Comparison of ENCODE assay signal across 21 cellular contexts in genomic region chr4:41232406-41232805, GRCh38. TPM values are rescaled to one million over a fixed set of nuclear protein-coding genes. Genes with fewer than 3 reads are reported as not detected.
DNase-seq lines count a peak whose midpoint lies in the region; ATAC-seq and TF ChIP-seq lines count a peak whose summit lies in the region.
"Had no signal": no experiment of that assay in that cellular context is flagged by ENCODE, and none has a peak within 500 bp of the region (broad histone marks: within the 10 kb centered on the region; RNA-seq: fewer than 3 reads in every experiment).

No MANE protein-coding gene starts in this region.

- H3F3A ChIP-seq in Loucy (ENCODE audit: low read depth): no peaks in the 10 kb centered on the region

- no peak overlapping the region for H3K4me2 ChIP-seq in Loucy (ENCODE audit: low read depth, low read length, poor library complexity, severe bottlenecking)
- H3K4me2 ChIP-seq: SK-N-SH had no signal

- H3K4me1 Mint-ChIP-seq in effector memory CD8-positive, alpha-beta T cell (ENCODE audit: low read depth in 2 of 2): no peaks in the 10 kb centered on the region

- H3K4me1 ChIP-seq in Loucy (ENCODE audit: insufficient read depth, low read length, poor library complexity, severe bottlenecking): no peaks in the 10 kb centered on the region
- H3K4me1 ChIP-seq: ascending aorta, transverse colon had no signal

- no peaks in the 10 kb centered on the region for H3K36me3 Mint-ChIP-seq in effector memory CD8-positive, alpha-beta T cell (ENCODE audit: insufficient read depth)

- no peak overlapping the region for H3K4me3 Mint-ChIP-seq in effector memory CD8-positive, alpha-beta T cell
- H3K4me3 Mint-ChIP-seq: dendritic cell treated with granulocyte-macrophage colony-stimulating factor and Interleukin-4, amounts not matched to agents 40 ng/mL and 50 ng/mL, for 4 days had no signal

- H3K27me3 ChIP-seq in Loucy (ENCODE audit: insufficient read depth, low read length, poor library complexity, severe bottlenecking): no peaks in the 10 kb centered on the region
- H3K27me3 ChIP-seq: ascending aorta had no signal

- H3K4me3 ChIP-seq in GM12865 (ENCODE audit: low read depth, low read length) (no peak overlapping the region), Loucy (ENCODE audit: low read length, poor library complexity, severe bottlenecking) (no peak overlapping the region), cardiac fibroblast (replicated peaks in 1 of 2; ENCODE audit: low read depth in 2 of 2, low read length in 2 of 2) (no peak overlapping the region)
- H3K4me3 ChIP-seq: ascending aorta, transverse colon had no signal

- no peak overlapping the region for H2AFZ ChIP-seq in Loucy (ENCODE audit: low read length)

- no peaks in the 10 kb centered on the region for H3K9me3 ChIP-seq in Loucy (ENCODE audit: insufficient read depth, low read depth, low read length)
- H3K9me3 ChIP-seq: ascending aorta, SK-N-SH, transverse colon had no signal

- H3K27me3 Mint-ChIP-seq in effector memory CD8-positive, alpha-beta T cell: no peaks in the 10 kb centered on the region

- no peaks in the 10 kb centered on the region for H3K79me2 ChIP-seq in Loucy (ENCODE audit: insufficient read depth, low read length)

- H3K27ac Mint-ChIP-seq in effector memory CD8-positive, alpha-beta T cell: no peak overlapping the region
- H3K27ac Mint-ChIP-seq: dendritic cell treated with granulocyte-macrophage colony-stimulating factor and Interleukin-4, amounts not matched to agents 40 ng/mL and 50 ng/mL, for 4 days had no signal

- no peaks in the 10 kb centered on the region for H4K20me1 ChIP-seq in Loucy (ENCODE audit: insufficient read depth, low read length, poor library complexity, severe bottlenecking)

- ATAC-seq in left lobe of liver: peak; percentile 13
- ATAC-seq in effector memory CD8-positive, alpha-beta T cell (replicated peaks): no peak
- ATAC-seq in GM21367 (IDR thresholded peaks at IDR 0.05; ENCODE audit: unreplicated experiment): no peak
- ATAC-seq: Panc1; stimulated activated naive CD8-positive, alpha-beta T cell treated with anti-CD3 and anti-CD28 coated beads, Interleukin-15, Interleukin-2, amounts not matched to agents 100 U/mL and 50 U/mL, for 24 hours had no signal

- H3K9ac ChIP-seq in Loucy (ENCODE audit: low read depth, low read length, poor library complexity, severe bottlenecking): no peak overlapping the region
- H3K9ac ChIP-seq: SK-N-SH had no signal

- peak; percentile 19 for DNase-seq in GM12865 (ENCODE audit: low read depth)
- peak in 1 of 2 donors; percentile 49 for DNase-seq in cardiac fibroblast (ENCODE audit: low read depth in 2 of 2)
- no peak for DNase-seq in left lobe of liver (ENCODE audit: low spot score)
- DNase-seq in mucosa of gallbladder (ENCODE audit: low spot score): no peak
- DNase-seq in NCI-H1048 (lab: John Stamatoyannopoulos, UW): no peak
- no peak for DNase-seq in effector memory CD8-positive, alpha-beta T cell
- DNase-seq: activated CD4-positive, alpha-beta T cell treated with anti-CD3 and anti-CD28 coated beads for 48 hours; activated CD8-positive, alpha-beta memory T cell treated with anti-CD3 and anti-CD28 coated beads, Interleukin-2, amount 50 U/mL, for 48 hours; hippocampal formation; NCI-H1105; NCI-H2107; NCI-H69; retina; SK-N-SH; stimulated activated naive CD8-positive, alpha-beta T cell treated with anti-CD3 and anti-CD28 coated beads, Interleukin-15, Interleukin-2, amounts not matched to agents 100 U/mL and 50 U/mL, for 24 hours; transverse colon had no signal

- H3K9me3 Mint-ChIP-seq in effector memory CD8-positive, alpha-beta T cell: no peaks in the 10 kb centered on the region
- H3K9me3 Mint-ChIP-seq: dendritic cell treated with granulocyte-macrophage colony-stimulating factor and Interleukin-4, amounts not matched to agents 40 ng/mL and 50 ng/mL, for 4 days had no signal

- TF ChIP-seq CTCF in GM12865 (IDR thresholded peaks at IDR 0.05; ENCODE audit: insufficient read depth, low read depth, low read length, missing control alignments) (peak; percentile 7), Loucy (conservative IDR thresholded peaks at IDR 0.05; ENCODE audit: low read length) (peak; percentile 40), cardiac fibroblast (IDR thresholded peaks at IDR 0.05; ENCODE audit: low read depth, low read length) (peak; percentile 23)

- no peaks in the 10 kb centered on the region for H3K9me2 ChIP-seq in Loucy (replicated peaks; ENCODE audit: low read depth, low read length)
- H3K9me2 ChIP-seq: SK-N-SH had no signal

- no peaks in the 10 kb centered on the region for H3K36me3 ChIP-seq in Loucy (ENCODE audit: insufficient read depth, low read length)
- H3K36me3 ChIP-seq: ascending aorta, transverse colon had no signal

RNA-seq across cellular contexts. Expression of gene APBB2, which starts 18.1 kb away (rescaled TPM):
- 26.2 TPM for total RNA-seq in left lobe of liver
- total RNA-seq in mucosa of gallbladder: 44.9 TPM

RNA-seq across cellular contexts. Expression of gene UCHL1, which starts 24.3 kb away (rescaled TPM):
- 1.0 TPM for total RNA-seq in left lobe of liver
- total RNA-seq in mucosa of gallbladder: 12.8 TPM
